Comparison of ENCODE assay signal across 8 cellular contexts in the genomic region with DNA sequence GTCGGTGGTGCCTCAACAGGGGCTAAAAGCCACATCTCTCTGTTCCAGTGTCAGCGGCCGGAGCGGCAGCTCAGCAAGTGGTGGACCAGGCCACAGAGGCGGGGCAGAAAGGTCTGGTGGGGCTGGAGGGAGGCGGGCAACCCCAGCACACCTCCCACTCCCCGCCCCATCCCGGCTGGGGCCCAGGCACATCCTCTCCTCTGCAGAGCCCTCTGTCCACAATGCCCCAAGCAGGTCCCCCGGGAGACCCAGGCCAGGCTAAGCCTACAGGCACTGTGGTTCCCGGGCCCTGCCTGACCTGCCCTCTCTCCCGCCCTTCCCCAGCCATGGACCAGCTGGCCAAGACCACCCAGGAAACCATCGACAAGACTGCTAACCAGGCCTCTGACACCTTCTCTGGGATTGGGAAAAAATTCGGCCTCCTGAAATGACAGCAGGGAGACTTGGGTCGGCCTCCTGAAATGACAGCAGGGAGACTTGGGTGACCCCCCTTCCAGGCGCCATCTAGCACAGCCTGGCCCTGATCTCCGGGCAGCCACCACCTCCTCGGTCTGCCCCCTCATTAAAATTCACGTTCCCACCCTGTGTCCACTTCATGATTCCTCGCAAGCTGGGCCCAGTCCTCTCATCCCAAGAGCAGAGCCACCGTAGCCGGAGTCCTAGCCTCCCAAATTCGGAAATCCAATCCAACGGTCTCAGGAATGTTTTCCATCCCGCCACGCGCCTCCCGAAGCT. TPM values are rescaled to one million over a fixed set of nuclear protein-coding genes. Genes with fewer than 3 reads are reported as not detected.
DNase-seq lines count a peak whose midpoint lies in the region; ATAC-seq, FAIRE-seq and TF ChIP-seq lines count a peak whose summit lies in the region.

No MANE protein-coding gene starts in this region.

- ATAC-seq in HG02610 (IDR thresholded peaks at IDR 0.05; ENCODE audit: unreplicated experiment) (no peak), GM18498 (IDR thresholded peaks at IDR 0.05; ENCODE audit: unreplicated experiment) (no peak)

- H3K9ac ChIP-seq in endothelial cell of umbilical vein (replicated peaks; ENCODE audit: extremely low read depth, insufficient read depth, low read length): peak overlapping the region; percentile 81

- FAIRE-seq in GM12892 (lab: Jason Lieb, UNC): peak; percentile 68
- peak; percentile 55 for FAIRE-seq in endothelial cell of umbilical vein (lab: Jason Lieb, UNC)

- H4K20me1 ChIP-seq in endothelial cell of umbilical vein (replicated peaks; ENCODE audit: control insufficient read depth, extremely low read depth, insufficient read depth, low read length): no peaks in the 10 kb centered on the region

- intact Hi-C loops in endothelial cell of umbilical vein (cut with micrococcal nuclease): loop anchor here (2.0 to 5.0 kb wide), 3 partner anchors 14 to 692 kb away; a partner anchor contains a TSS

- CTCF ChIA-PET in endothelial cell of umbilical vein (lab: Charles Lee): interaction anchor here (0.6 to 8.5 kb wide), 9 partner anchors 8 to 275 kb away, joined by 3 to 189 read pairs (median 4); a partner anchor contains a TSS

- no peaks in the 10 kb centered on the region for H3K36me3 ChIP-seq in SJSA1
- H3K36me3 ChIP-seq in endothelial cell of umbilical vein (ENCODE audit: control insufficient read depth in 2 of 2, extremely low read depth in 1 of 2, insufficient read depth in 2 of 2, low read length in 2 of 2): no peaks in the 10 kb centered on the region

- dilution Hi-C loops in endothelial cell of umbilical vein (cut with MboI; ENCODE audit: extremely low pct_ligation_motif_present, low sequenced_read_pairs): no loop called here

- no peaks in the 10 kb centered on the region for H3K9me1 ChIP-seq in endothelial cell of umbilical vein (replicated peaks; ENCODE audit: control insufficient read depth, extremely low read depth, insufficient read depth, low read length)

- POLR2A ChIA-PET in endothelial cell of umbilical vein (lab: Charles Lee): interaction anchor here (1.4 to 2.0 kb wide), 2 partner anchors 9 to 12 kb away, joined by 3 to 11 read pairs; a partner anchor contains a TSS

- no peaks in the 10 kb centered on the region for H3K27me3 ChIP-seq in SJSA1 (replicated peaks)
- H3K27me3 ChIP-seq in endothelial cell of umbilical vein (ENCODE audit: control insufficient read depth in 2 of 2, insufficient read depth in 2 of 2, low read length in 2 of 2): no peaks in the 10 kb centered on the region

- H3K27ac ChIP-seq in SJSA1: peak overlapping the region; percentile 99
- H3K27ac ChIP-seq in endothelial cell of umbilical vein (ENCODE audit: insufficient read depth, low read depth, low read length): peak overlapping the region; percentile 77

- H2AFZ ChIP-seq in endothelial cell of umbilical vein (ENCODE audit: low read depth, low read length): peak overlapping the region; percentile 76

- TF ChIP-seq CTCF in endothelial cell of umbilical vein (IDR thresholded peaks at IDR 0.05; ENCODE audit: extremely low read depth in 1 of 2, insufficient read depth in 1 of 2, low read depth in 1 of 2, low read length in 2 of 2): no peak

- peak overlapping the region; percentile 56 for H3K4me3 ChIP-seq in SJSA1
- H3K4me3 ChIP-seq in endothelial cell of umbilical vein (replicated peaks in 1 of 3; ENCODE audit: insufficient read depth in 1 of 3, low read depth in 1 of 3, low read length in 3 of 3): peak overlapping the region; percentile 26 to 48 (median 47)

- H3K4me1 ChIP-seq in SJSA1 (replicated peaks) (peaks cover 41% of the 10 kb centered on the region), endothelial cell of umbilical vein (ENCODE audit: control insufficient read depth, extremely low read depth, insufficient read depth, low read length) (peaks cover 55% of the 10 kb centered on the region)

- no peaks in the 10 kb centered on the region for H3K79me2 ChIP-seq in endothelial cell of umbilical vein (ENCODE audit: control insufficient read depth, insufficient read depth, low read length)

- H3K4me2 ChIP-seq in endothelial cell of umbilical vein (ENCODE audit: insufficient read depth, low read length): peak overlapping the region; percentile 74

- no TSS peak for BruUV-seq in endothelial cell of umbilical vein (replicated peaks; lab: Mats Ljungman, UMichigan)

- TF ChIP-seq POLR2A in GM12892 (IDR thresholded peaks at IDR 0.05; ENCODE audit: low read depth, low read length) (no peak), endothelial cell of umbilical vein (IDR thresholded peaks at IDR 0.05; ENCODE audit: low read depth, low read length) (no peak)

- H3K9me3 ChIP-seq in SJSA1 (replicated peaks): no peaks in the 10 kb centered on the region
- no peaks in the 10 kb centered on the region for H3K9me3 ChIP-seq in endothelial cell of umbilical vein (replicated peaks; ENCODE audit: control insufficient read depth, insufficient read depth, low read length)

- DNase-seq in GM12892 (ENCODE audit: insufficient read length) (no peak), SJSA1 (ENCODE audit: low read depth in 1 of 2, low spot score in 2 of 2) (peak; percentile 80 to 87), endothelial cell of umbilical vein (ENCODE audit: low read depth, low spot score) (no peak), mucosa of gallbladder (ENCODE audit: low spot score) (peak; percentile 42), DMS 273 (lab: John Stamatoyannopoulos, UW; ENCODE audit: unreplicated experiment) (no peak), foreskin melanocyte (no peak)

TF ChIP-seq in endothelial cell of umbilical vein, 7 proteins besides CTCF, POLR2A, EP300 and RAD21:
- TF ChIP-seq JUN (IDR thresholded peaks at IDR 0.05; ENCODE audit: borderline replicate concordance, insufficient read depth, insufficient read length, low read depth) (no peak), EZH2 (IDR thresholded peaks at IDR 0.05; ENCODE audit: borderline replicate concordance, low read depth, low read length, severe bottlenecking) (no peak), MYC (IDR thresholded peaks at IDR 0.05; ENCODE audit: low read depth, low read length) (no peak), GATA2 (IDR thresholded peaks at IDR 0.05; ENCODE audit: insufficient read depth, insufficient read length, low read depth, low read length) (no peak)
- TF ChIP-seq, protein P1, sequence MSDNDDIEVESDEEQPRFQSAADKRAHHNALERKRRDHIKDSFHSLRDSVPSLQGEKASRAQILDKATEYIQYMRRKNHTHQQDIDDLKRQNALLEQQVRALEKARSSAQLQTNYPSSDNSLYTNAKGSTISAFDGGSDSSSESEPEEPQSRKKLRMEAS (IDR thresholded peaks at IDR 0.05; ENCODE audit: insufficient read depth, insufficient read length): no peak

RNA-seq across cellular contexts. Expression of a gene that starts 2.0 kb away (rescaled TPM):
- polyA plus RNA-seq in GM12892 (2012; ENCODE audit: missing spikeins): 0.64 TPM
- not detected in 2 replicates for total RNA-seq in SJSA1 (2014; rRNA removed; shearing (Covaris generic))
- 2.8 and 4.4 TPM in 2 replicates for total RNA-seq in endothelial cell of umbilical vein
- polyA plus RNA-seq in endothelial cell of umbilical vein: 3.7 and 10.9 TPM in 2 replicates
- 4.3 and 4.6 TPM in 2 replicates for polyA plus RNA-seq in endothelial cell of umbilical vein (2011; cell fraction: cytosol; rRNA removed)
- polyA plus RNA-seq in endothelial cell of umbilical vein (2011; cell fraction: nucleus; rRNA removed): 1.1 and 2.3 TPM in 2 replicates
- polyA plus RNA-seq in endothelial cell of umbilical vein (2012): 37.9 and 46.9 TPM in 2 replicates
- 0.92 and 1.7 TPM in 2 replicates for polyA minus RNA-seq in endothelial cell of umbilical vein
- not detected for polyA minus RNA-seq in endothelial cell of umbilical vein (2011; cell fraction: cytosol; rRNA and poly(A)+ RNA removed)
- polyA minus RNA-seq in endothelial cell of umbilical vein (2011; cell fraction: nucleus; rRNA and poly(A)+ RNA removed): 1.2 TPM in 1 of 2 replicates, not detected in the other
- 25.4 TPM for total RNA-seq in mucosa of gallbladder

RNA-seq across cellular contexts. Expression of a gene that starts 11.9 kb away (rescaled TPM):
- polyA plus RNA-seq in GM12892 (2012; ENCODE audit: missing spikeins): 0.51 TPM
- total RNA-seq in SJSA1 (2014; rRNA removed; shearing (Covaris generic)): 0.74 TPM in 1 of 2 replicates, not detected in the other
- total RNA-seq in endothelial cell of umbilical vein (30.5 and 31.4 TPM in 2 replicates), mucosa of gallbladder (15.8 TPM)
- polyA plus RNA-seq in endothelial cell of umbilical vein: 50.6 and 60.8 TPM in 2 replicates
- polyA plus RNA-seq in endothelial cell of umbilical vein (2011; cell fraction: cytosol; rRNA removed): 87.4 and 89.6 TPM in 2 replicates
- polyA plus RNA-seq in endothelial cell of umbilical vein (2011; cell fraction: nucleus; rRNA removed): 43.1 and 43.7 TPM in 2 replicates
- 79.1 and 90.4 TPM in 2 replicates for polyA plus RNA-seq in endothelial cell of umbilical vein (2012)
- polyA minus RNA-seq in endothelial cell of umbilical vein: 10.3 and 10.6 TPM in 2 replicates
- polyA minus RNA-seq in endothelial cell of umbilical vein (2011; cell fraction: cytosol; rRNA and poly(A)+ RNA removed): 3.9 TPM
- 3.9 and 7.0 TPM in 2 replicates for polyA minus RNA-seq in endothelial cell of umbilical vein (2011; cell fraction: nucleus; rRNA and poly(A)+ RNA removed)

RNA-seq across cellular contexts. Expression of a gene that starts 12.9 kb away (rescaled TPM):
- 2.3 TPM for polyA plus RNA-seq in GM12892 (2012; ENCODE audit: missing spikeins)
- 1.5 TPM in 1 of 2 replicates, not detected in the other for total RNA-seq in SJSA1 (2014; rRNA removed; shearing (Covaris generic))
- 169 TPM in 2 replicates for total RNA-seq in endothelial cell of umbilical vein
- polyA plus RNA-seq in endothelial cell of umbilical vein: 143 and 154 TPM in 2 replicates
- polyA plus RNA-seq in endothelial cell of umbilical vein (2011; cell fraction: cytosol; rRNA removed): 139 and 140 TPM in 2 replicates
- polyA plus RNA-seq in endothelial cell of umbilical vein (2011; cell fraction: nucleus; rRNA removed): 125 and 134 TPM in 2 replicates
- 160 and 182 TPM in 2 replicates for polyA plus RNA-seq in endothelial cell of umbilical vein (2012)
- polyA minus RNA-seq in endothelial cell of umbilical vein: 212 and 222 TPM in 2 replicates
- not detected for polyA minus RNA-seq in endothelial cell of umbilical vein (2011; cell fraction: cytosol; rRNA and poly(A)+ RNA removed)
- 64.9 and 76.6 TPM in 2 replicates for polyA minus RNA-seq in endothelial cell of umbilical vein (2011; cell fraction: nucleus; rRNA and poly(A)+ RNA removed)
- total RNA-seq in mucosa of gallbladder: 17.4 TPM

RNA-seq across cellular contexts. Expression of a gene that starts 49.8 kb away (rescaled TPM):
- not detected for polyA plus RNA-seq in GM12892 (2012; ENCODE audit: missing spikeins)
- total RNA-seq in SJSA1 (2014; rRNA removed; shearing (Covaris generic)): not detected in 2 replicates
- total RNA-seq in endothelial cell of umbilical vein (not detected in 2 replicates), mucosa of gallbladder (not detected)
- polyA plus RNA-seq in endothelial cell of umbilical vein: not detected in 2 replicates
- not detected in 2 replicates for polyA plus RNA-seq in endothelial cell of umbilical vein (2011; cell fraction: cytosol; rRNA removed)
- polyA plus RNA-seq in endothelial cell of umbilical vein (2011; cell fraction: nucleus; rRNA removed): not detected in 2 replicates
- polyA plus RNA-seq in endothelial cell of umbilical vein (2012): not detected in 2 replicates
- polyA minus RNA-seq in endothelial cell of umbilical vein: not detected in 2 replicates
- not detected for polyA minus RNA-seq in endothelial cell of umbilical vein (2011; cell fraction: cytosol; rRNA and poly(A)+ RNA removed)
- polyA minus RNA-seq in endothelial cell of umbilical vein (2011; cell fraction: nucleus; rRNA and poly(A)+ RNA removed): not detected in 2 replicates

Comparison
In these comparisons a context has a peak if more than half of its experiments do, and no peak if none do; other contexts are left out.
1. DNase-seq: peak in SJSA1 (2 of 2) and mucosa of gallbladder (single experiment); none in GM12892 (single experiment), endothelial cell of umbilical vein (single experiment), DMS 273 (single experiment) and foreskin melanocyte (single experiment).